In the genomic region with DNA sequence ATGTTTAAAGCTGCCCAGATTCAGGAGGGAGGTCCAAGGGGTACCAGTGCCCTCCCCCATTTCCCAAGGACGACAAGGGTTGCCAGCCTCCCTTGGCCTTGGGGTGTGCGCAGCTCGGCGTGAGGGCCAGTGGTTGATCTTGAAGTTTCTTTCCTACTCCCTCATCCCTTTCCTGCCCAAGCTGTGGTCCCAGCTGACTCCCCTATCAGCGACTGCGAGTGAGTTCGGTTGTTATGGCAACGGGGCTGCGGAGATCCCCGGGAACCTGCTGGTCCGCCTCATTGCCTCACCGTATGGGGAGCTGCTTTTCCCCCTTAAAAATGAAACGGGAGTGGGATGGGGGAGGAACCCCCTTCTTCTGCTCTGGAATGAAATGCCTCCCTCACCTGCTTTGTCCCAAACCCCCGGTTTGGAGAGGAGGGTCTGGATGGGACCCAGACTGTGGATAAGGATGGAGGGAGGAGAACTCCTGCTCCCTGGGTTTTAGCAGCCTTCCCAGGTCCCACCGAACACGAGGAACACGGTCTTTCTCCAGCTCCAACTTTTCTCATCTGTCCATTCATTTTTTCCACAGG, we compare ENCODE assay signal across 7 cellular contexts. TPM values are rescaled to one million over a fixed set of nuclear protein-coding genes. Genes with fewer than 3 reads are reported as not detected.
DNase-seq lines count a peak whose midpoint lies in the region; TF ChIP-seq lines count a peak whose summit lies in the region.
"Not testable (repeated sequence)": the region's sequence is repeated elsewhere in the genome, so short reads cannot be mapped to it uniquely, and the experiment has no call there.

No MANE protein-coding gene starts in this region.

- not testable (repeated sequence) for H3K4me3 Mint-ChIP-seq in activated naive CD8-positive, alpha-beta T cell treated with anti-CD3 and anti-CD28 coated beads for 36 hours; endodermal cell

- not testable (repeated sequence) for H3K36me3 Mint-ChIP-seq in activated naive CD8-positive, alpha-beta T cell treated with anti-CD3 and anti-CD28 coated beads for 36 hours; endodermal cell (ENCODE audit: low read depth)

- H3K27ac ChIP-seq in endodermal cell (ENCODE audit: low read depth, low read length); osteoblast (ENCODE audit: low read depth, low read length): not testable (repeated sequence)

- H2AFZ ChIP-seq in osteoblast (ENCODE audit: low read length) = not testable (repeated sequence)

- H3K9me3 ChIP-seq in endodermal cell (ENCODE audit: control insufficient read depth, low read length); osteoblast (ENCODE audit: low read depth, low read length): not testable (repeated sequence)

- H3K36me3 ChIP-seq in endodermal cell (ENCODE audit: control insufficient read depth, insufficient read depth, low read length); osteoblast (ENCODE audit: insufficient read depth, low read length): not testable (repeated sequence)

- 0 to 23% methylated on average over 1 to 13 of the region's 17 CpGs for WGBS in endodermal cell (ENCODE audit: insufficient coverage in 1 of 2, insufficient read length in 1 of 2), 2 experiments

- not testable (repeated sequence) for H3K9ac ChIP-seq in endodermal cell (ENCODE audit: extremely low read depth, low read length, poor library complexity, severe bottlenecking)

- H3K4me3 ChIP-seq in endodermal cell (ENCODE audit: low read length); osteoblast (ENCODE audit: insufficient read depth, low read length): not testable (repeated sequence)

- not testable (repeated sequence) for H3K27me3 Mint-ChIP-seq in activated naive CD8-positive, alpha-beta T cell treated with anti-CD3 and anti-CD28 coated beads for 36 hours; endodermal cell (ENCODE audit: insufficient read depth)

- DNase-seq in DMS53 (lab: John Stamatoyannopoulos, UW) (peak; percentile 45), NCI-H146 (lab: John Stamatoyannopoulos, UW) (peak; percentile 37), OCI-M1 (lab: John Stamatoyannopoulos, UW) (peak; percentile 54), endodermal cell (peak; percentile 82), iris pigment epithelial cell (ENCODE audit: low read depth) (peak; percentile 45), osteoblast (ENCODE audit: insufficient read length, low spot score, missing footprints) (peak; percentile 49)
- DNase-seq in activated naive CD8-positive, alpha-beta T cell treated with anti-CD3 and anti-CD28 coated beads for 36 hours = peak; percentile 38

- not testable (repeated sequence) for H3K4me2 ChIP-seq in osteoblast (ENCODE audit: insufficient read depth, low read length)

- not testable (repeated sequence) for H3K4me1 ChIP-seq in endodermal cell (ENCODE audit: control insufficient read depth, insufficient read depth, low read length); osteoblast (ENCODE audit: insufficient read depth, low read length)

- not testable (repeated sequence) for H3K79me2 ChIP-seq in osteoblast (ENCODE audit: insufficient read depth, low read length)

- TF ChIP-seq CTCF in endodermal cell (conservative IDR thresholded peaks at IDR 0.05); osteoblast (IDR thresholded peaks at IDR 0.05; ENCODE audit: extremely low read depth, low read depth, low read length): not testable (repeated sequence)

- H3K4me1 Mint-ChIP-seq in activated naive CD8-positive, alpha-beta T cell treated with anti-CD3 and anti-CD28 coated beads for 36 hours = peaks cover 14% of the 10 kb centered on the region
- H3K4me1 Mint-ChIP-seq in endodermal cell = not testable (repeated sequence)

- H3K27ac Mint-ChIP-seq in activated naive CD8-positive, alpha-beta T cell treated with anti-CD3 and anti-CD28 coated beads for 36 hours; endodermal cell: not testable (repeated sequence)

- not testable (repeated sequence) for H3K27me3 ChIP-seq in endodermal cell (ENCODE audit: control insufficient read depth, insufficient read depth, low read length, poor library complexity, severe bottlenecking); osteoblast (ENCODE audit: insufficient read depth, low read length)

- not testable (repeated sequence) for H3K9me3 Mint-ChIP-seq in activated naive CD8-positive, alpha-beta T cell treated with anti-CD3 and anti-CD28 coated beads for 36 hours; endodermal cell

- not testable (repeated sequence) for H4K20me1 ChIP-seq in osteoblast (ENCODE audit: insufficient read depth, low read length)

RNA-seq across cellular contexts. Expression of a gene that starts 47.9 kb away (rescaled TPM):
- total RNA-seq in activated naive CD8-positive, alpha-beta T cell treated with anti-CD3 and anti-CD28 coated beads for 36 hours = 1 to 10 TPM; 8.5 to 9.5 TPM
- 10 to 100 TPM; 70.8 to 82.6 TPM for total RNA-seq in endodermal cell
- polyA plus RNA-seq in endodermal cell (2013, experiment 1 of 2) = 61.7 TPM
- 51.6 TPM for polyA plus RNA-seq in endodermal cell (2013, experiment 2 of 2)
- total RNA-seq in osteoblast = 2.5 and 2.9 TPM in 2 replicates

Comparison
In these comparisons a context has a peak if more than half of its experiments do, and no peak if none do; other contexts are left out.
1. RNA of a gene that starts 47.9 kb away (total RNA-seq): 70.8 to 82.6 TPM in endodermal cell; 8.5 to 9.5 TPM in activated naive CD8-positive, alpha-beta T cell treated with anti-CD3 and anti-CD28 coated beads for 36 hours and 2.5 to 2.9 TPM in osteoblast; every median in the first group is over 4 times any median in the second.
2. Peak in every context shown above with its lines, with median percentiles within 50 percentile points of each other: DNase-seq.